In genomic region chr6:1781152-1781848, GRCh38 we compare ENCODE assay signal across 32 cellular contexts.
DNase-seq lines count a peak whose midpoint lies in the region; ATAC-seq, FAIRE-seq and TF ChIP-seq lines count a peak whose summit lies in the region.
"Had no signal": no experiment of that assay in that cellular context is flagged by ENCODE, and none has a peak within 500 bp of the region (broad histone marks: within the 10 kb centered on the region; RNA-seq: fewer than 3 reads in every experiment).

No MANE protein-coding gene starts in this region.

- H4K20me1 ChIP-seq in SK-N-SH (ENCODE audit: insufficient read depth) (no peaks in the 10 kb centered on the region), HepG2 (ENCODE audit: insufficient read depth, low read length) (no peaks in the 10 kb centered on the region; the same call in 1 of the 2 replicates)

- H3K4me1 ChIP-seq in SK-N-SH (ENCODE audit: control insufficient read depth in 1 of 2, insufficient read depth in 2 of 2, low read depth in 1 of 2, low read length in 1 of 2) (peaks cover 0 to 3% of the 10 kb centered on the region in 2 experiments; a peak in 1 of 4 replicates), HepG2 (ENCODE audit: insufficient read depth, low read length) (peaks cover 5% of the 10 kb centered on the region), aorta (ENCODE audit: control insufficient read depth in 1 of 2, insufficient read depth in 2 of 2, low read length in 2 of 2) (no peaks in the 10 kb centered on the region), psoas muscle (no peaks in the 10 kb centered on the region)
- H3K4me1 ChIP-seq: breast epithelium, esophagus squamous epithelium had no signal

- no peak for TF ChIP-seq CTCF in SK-N-SH (IDR thresholded peaks at IDR 0.05)
- no peak for TF ChIP-seq CTCF in HepG2 (CRISPR knock-in tag; IDR thresholded peaks at IDR 0.05)
- TF ChIP-seq CTCF in psoas muscle (IDR thresholded peaks at IDR 0.05) = no peak

- H3K9me3 ChIP-seq in SK-N-SH = no peaks in the 10 kb centered on the region
- no peaks in the 10 kb centered on the region for H3K9me3 ChIP-seq in HepG2 (ENCODE audit: low read length)
- H3K9me3 ChIP-seq in aorta (ENCODE audit: control insufficient read depth, low read length) = no peaks in the 10 kb centered on the region
- no peaks in the 10 kb centered on the region for H3K9me3 ChIP-seq in psoas muscle
- H3K9me3 ChIP-seq: breast epithelium, esophagus squamous epithelium, thyroid gland had no signal

- BruUV-seq in HepG2 (replicated peaks; lab: Mats Ljungman, UMichigan) = no TSS peak

- H3K4me2 ChIP-seq in SK-N-SH (no peak overlapping the region), HepG2 (ENCODE audit: low read depth, low read length) (no peak overlapping the region)

- no peaks in the 10 kb centered on the region for H3F3A ChIP-seq in SK-N-SH (replicated peaks; ENCODE audit: insufficient read depth)

- intact Hi-C loops in HepG2 (cut with micrococcal nuclease; ENCODE audit: unreplicated experiment) (no loop called here), aorta (cut with DNase I) (no loop called here), psoas muscle (cut with DNase I) (no loop called here)

- H3K9me2 ChIP-seq in SK-N-SH = no peaks in the 10 kb centered on the region

- H3K27ac ChIP-seq in SK-N-SH (ENCODE audit: low read depth in 2 of 2, low read length in 1 of 2) (no peak overlapping the region), HepG2 (ENCODE audit: extremely low read length, insufficient read depth, low read length) (no peak overlapping the region), aorta (ENCODE audit: low read depth in 1 of 2, low read length in 2 of 2) (peak overlapping the region; percentile 3 to 57), psoas muscle (no peak overlapping the region)
- H3K27ac ChIP-seq: 22Rv1, breast epithelium, skin epidermis, thyroid gland, WERI-Rb-1 had no signal

- H3K9ac ChIP-seq in SK-N-SH (no peak overlapping the region), HepG2 (ENCODE audit: insufficient read depth, low read depth, low read length) (no peak overlapping the region)

- POLR2A ChIA-PET in SK-N-SH (lab: Yijun Ruan, JAX) (no interaction called here), HepG2 (lab: Yijun Ruan, JAX) (no interaction called here)

- in situ Hi-C loops in HepG2 (cut with HindIII; ENCODE audit: extremely low pct_ligation_motif_present, low pct_unique_long_range_greater_than_20kb) = no loop called here

- TF ChIP-seq EP300 in SK-N-SH (IDR thresholded peaks at IDR 0.05; ENCODE audit: borderline replicate concordance in 1 of 2, low read depth in 1 of 2, low read length in 1 of 2) (no peak), HepG2 (IDR thresholded peaks at IDR 0.05; ENCODE audit: low read depth in 2 of 2, low read length in 2 of 2) (no peak), HepG2 (CRISPR knock-in tag; IDR thresholded peaks at IDR 0.05; ENCODE audit: borderline replicate concordance) (no peak)

- 95% methylated on average over 4 of the region's 11 CpGs for WGBS in SK-N-SH (ENCODE audit: low lambda C conversion rate)
- WGBS in HepG2 (ENCODE audit: low lambda C conversion rate) = over 99% methylated on average over 11 of the region's 11 CpGs
- WGBS in aorta, 2 donors = 44 to 59% methylated on average over 11 of the region's 11 CpGs
- 85 to 88% (median 88%) methylated on average over 11 of the region's 11 CpGs for WGBS in psoas muscle, 3 donors

- H3K79me2 ChIP-seq in SK-N-SH (ENCODE audit: insufficient read depth) = no peaks in the 10 kb centered on the region
- no peaks in the 10 kb centered on the region for H3K79me2 ChIP-seq in HepG2 (ENCODE audit: insufficient read depth, low read length)

- no peak for DNase-seq in SK-N-SH
- DNase-seq in brain pericyte (ENCODE audit: low read depth, low spot score) = peak; percentile 54
- no peak for DNase-seq in HepG2 (ENCODE audit: low spot score)
- DNase-seq in aorta = no peak
- DNase-seq in psoas muscle = no peak
- DNase-seq in foreskin melanocyte = no peak
- no peak for DNase-seq in activated CD4-positive, alpha-beta T cell treated with anti-CD3 and anti-CD28 coated beads for 1 hour
- DNase-seq: activated CD4-positive, alpha-beta T cell treated with anti-CD3 and anti-CD28 coated beads, Interleukin-2, amount 50 U/mL, for 1 hour; activated naive CD4-positive, alpha-beta T cell; activated T-cell treated with anti-CD3 and anti-CD28 coated beads, Interleukin-2, amount 50 U/mL, for 72 hours; CD4-positive, CD25-positive, alpha-beta regulatory T cell; DMS153; esophagus squamous epithelium; GDM1; HFFc6; mesenchymal stem cell; NCI-H1694 treated with DMSO at 0.1 percent for 48 hours; NCI-H2171 treated with DMSO at 0.1 percent for 48 hours; NCI-H524; nucleus accumbens; retina; SHP77; stimulated activated naive CD8-positive, alpha-beta T cell treated with anti-CD3 and anti-CD28 coated beads, Interleukin-15, amount 100 ng/mL, for 72 hours; T1000; thyroid gland; WERI-Rb-1 had no signal

- no peak for TF ChIP-seq RAD21 in SK-N-SH (IDR thresholded peaks at IDR 0.05; ENCODE audit: low read length)
- TF ChIP-seq RAD21 in HepG2 (CRISPR knock-in tag; IDR thresholded peaks at IDR 0.05) = no peak

- ATAC-seq in SK-N-SH treated with all-trans-retinoic acid at 6 μM for 48 hours = peak; percentile 40; the same call in 2 of the 3 replicates
- peak; percentile 14; the same call in 1 of the 3 replicates for ATAC-seq in HepG2
- no peak for ATAC-seq in aorta (ENCODE audit: low FRiP score)
- ATAC-seq in psoas muscle = no peak
- ATAC-seq: activated T-cell treated with anti-CD3 and anti-CD28 coated beads, Interleukin-2, amount 50 U/mL, for 72 hours; stimulated activated naive CD8-positive, alpha-beta T cell treated with anti-CD3 and anti-CD28 coated beads, Interleukin-15, amount 100 ng/mL, for 72 hours had no signal

- no peak for TF ChIP-seq POLR2A in HepG2 (IDR thresholded peaks at IDR 0.05; ENCODE audit: insufficient read depth in 1 of 2, low read depth in 2 of 2, low read length in 2 of 2)

- H3K4me3 ChIP-seq in SK-N-SH (ENCODE audit: low read depth in 2 of 2, low read length in 1 of 2) = no peak overlapping the region
- no peak overlapping the region for H3K4me3 ChIP-seq in HepG2 (replicated peaks in 1 of 3; ENCODE audit: insufficient read depth in 1 of 3, low read depth in 2 of 3, low read length in 3 of 3)
- H3K4me3 ChIP-seq in aorta (ENCODE audit: low read length in 2 of 2) = no peak overlapping the region
- no peak overlapping the region for H3K4me3 ChIP-seq in psoas muscle
- H3K4me3 ChIP-seq: breast epithelium, esophagus squamous epithelium, skin epidermis, thyroid gland had no signal

- no peak overlapping the region for H2AFZ ChIP-seq in SK-N-SH (ENCODE audit: low read depth)
- no peak overlapping the region for H2AFZ ChIP-seq in HepG2 (ENCODE audit: low read length)

- CTCF ChIA-PET in SK-N-SH (lab: Yijun Ruan, JAX) (interaction anchor here (1.0 kb wide), 1 partner anchor 10 kb away, joined by 3 read pairs; no protein-coding TSS in a partner anchor), HepG2 (lab: Yijun Ruan, JAX; ENCODE audit: low intra/inter-chr PET ratio, low total read pairs) (no interaction called here)

- FAIRE-seq in HepG2 (lab: Jason Lieb, UNC) = no peak
- FAIRE-seq: colon, frontal cortex had no signal

- H3K36me3 ChIP-seq in SK-N-SH (replicated peaks in 1 of 2; ENCODE audit: control insufficient read depth in 1 of 2, insufficient read depth in 2 of 2, low read length in 1 of 2) (no peaks in the 10 kb centered on the region), HepG2 (replicated peaks in 1 of 2; ENCODE audit: control insufficient read depth in 1 of 2, insufficient read depth in 2 of 2, low read length in 2 of 2) (peaks cover 6 to 45% of the 10 kb centered on the region in 2 experiments; a peak in 4 of 5 replicates), aorta (ENCODE audit: control insufficient read depth in 1 of 2, insufficient read depth in 2 of 2, low read length in 1 of 2) (no peaks in the 10 kb centered on the region), psoas muscle (ENCODE audit: insufficient read depth in 1 of 2, low read depth in 1 of 2) (no peaks in the 10 kb centered on the region)
- H3K36me3 ChIP-seq: breast epithelium, esophagus squamous epithelium, thyroid gland, WERI-Rb-1 had no signal

- H3K27me3 ChIP-seq in SK-N-SH (ENCODE audit: insufficient read depth) (no peaks in the 10 kb centered on the region), HepG2 (ENCODE audit: control insufficient read depth in 1 of 2, insufficient read depth in 2 of 2, low read length in 2 of 2) (no peaks in the 10 kb centered on the region), aorta (ENCODE audit: control insufficient read depth in 1 of 2, insufficient read depth in 2 of 2, low read length in 1 of 2) (no peaks in the 10 kb centered on the region), psoas muscle (ENCODE audit: insufficient read depth in 3 of 3, low read length in 2 of 3) (no peaks in the 10 kb centered on the region)
- H3K27me3 ChIP-seq: breast epithelium, esophagus squamous epithelium, thyroid gland had no signal

TF ChIP-seq in SK-N-SH treated with all-trans-retinoic acid at 6 μM for 48 hours, 23 proteins besides CTCF, POLR2A, EP300 and RAD21 (continues in another document):
- TF ChIP-seq ISL1 (CRISPR knock-in tag; IDR thresholded peaks at IDR 0.05) = no peak
- no peak for TF ChIP-seq RARB (CRISPR knock-in tag; IDR thresholded peaks at IDR 0.05)
- no peak for TF ChIP-seq CSDC2 (CRISPR knock-in tag; IDR thresholded peaks at IDR 0.05)
- TF ChIP-seq ARNTL (CRISPR knock-in tag; IDR thresholded peaks at IDR 0.05; ENCODE audit: borderline replicate concordance, low read depth) = no peak
- no peak for TF ChIP-seq ZNF70 (CRISPR knock-in tag; IDR thresholded peaks at IDR 0.05)
- no peak for TF ChIP-seq ZNF565 (CRISPR knock-in tag; conservative IDR thresholded peaks at IDR 0.05; ENCODE audit: low read depth)
- no peak for TF ChIP-seq SNAI2 (CRISPR knock-in tag; IDR thresholded peaks at IDR 0.05)

TF ChIP-seq in SK-N-SH, 30 proteins besides CTCF, POLR2A, EP300 and RAD21 (continues in another document):
- TF ChIP-seq TAF1 (IDR thresholded peaks at IDR 0.05; ENCODE audit: borderline replicate concordance, low read depth, low read length) = no peak
- TF ChIP-seq CHD2 (IDR thresholded peaks at IDR 0.05; ENCODE audit: low read length, partially characterized antibody) = no peak
- TF ChIP-seq MAX (IDR thresholded peaks at IDR 0.05; ENCODE audit: low read depth) = no peak
- no peak for TF ChIP-seq SIN3A (IDR thresholded peaks at IDR 0.05; ENCODE audit: borderline replicate concordance, low read depth, low read length)

TF ChIP-seq in HepG2, 621 proteins besides CTCF, POLR2A, EP300 and RAD21 (continues in another document):
- TF ChIP-seq ZBTB21 (CRISPR knock-in tag; IDR thresholded peaks at IDR 0.05) = no peak

Comparison
In these comparisons a context has a peak if more than half of its experiments do, and no peak if none do; other contexts are left out.
1. ATAC-seq: peak in SK-N-SH treated with all-trans-retinoic acid at 6 μM for 48 hours (single experiment) and HepG2 (single experiment); none in aorta (single experiment) and psoas muscle (0 of 4).
2. H3K27ac ChIP-seq: peak in aorta (2 of 2); none in SK-N-SH (0 of 2), HepG2 (single experiment) and psoas muscle (single experiment).